In the genomic region with DNA sequence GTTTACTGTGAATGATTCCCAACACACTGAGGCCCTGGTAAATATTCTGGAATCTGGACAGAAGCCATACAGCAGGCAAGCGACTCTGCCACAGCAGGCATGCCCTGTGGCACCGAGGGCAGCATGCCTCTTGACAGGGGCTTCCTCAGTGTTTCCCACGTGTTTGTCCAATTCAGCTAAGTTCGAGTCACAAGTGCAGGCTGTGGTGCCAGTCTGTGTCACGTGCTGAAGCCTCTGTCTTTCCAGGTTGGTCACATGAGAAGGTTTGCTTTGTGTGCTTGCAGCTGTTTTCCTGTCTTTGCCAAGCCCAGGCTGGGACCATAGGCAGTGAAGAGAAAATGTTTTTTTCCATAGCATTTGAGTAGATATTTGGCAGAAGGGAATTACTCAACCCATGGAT, we compare ENCODE assay signal across 10 cellular contexts. TPM values are rescaled to one million over a fixed set of nuclear protein-coding genes. Genes with fewer than 3 reads are reported as not detected.
DNase-seq lines count a peak whose midpoint lies in the region; ATAC-seq, FAIRE-seq and TF ChIP-seq lines count a peak whose summit lies in the region.
"Had no signal": no experiment of that assay in that cellular context is flagged by ENCODE, and none has a peak within 500 bp of the region (broad histone marks: within the 10 kb centered on the region; RNA-seq: fewer than 3 reads in every experiment).

No MANE protein-coding gene starts in this region.

- H3K27me3 Mint-ChIP-seq in activated CD8-positive, alpha-beta T cell treated with anti-CD3 and anti-CD28 coated beads, Interleukin-2, amount 10 ng/mL, durations not matched to agents 7 days and 5 days (ENCODE audit: low read depth) = peaks cover 20% of the 10 kb centered on the region

- H3K36me3 Mint-ChIP-seq in activated CD8-positive, alpha-beta T cell treated with anti-CD3 and anti-CD28 coated beads, Interleukin-2, amount 10 ng/mL, durations not matched to agents 7 days and 5 days (ENCODE audit: low read depth) = no peaks in the 10 kb centered on the region

- no peak overlapping the region for H3K27ac Mint-ChIP-seq in activated CD8-positive, alpha-beta T cell treated with anti-CD3 and anti-CD28 coated beads, Interleukin-2, amount 10 ng/mL, durations not matched to agents 7 days and 5 days
- H3K27ac Mint-ChIP-seq: activated T-helper 1 cell treated with anti-CD3 and anti-CD28 coated beads, Interleukin-12 subunit alpha, Interleukin-12 subunit beta, Interleukin-2, Interleukin-4 antibody, amounts not matched to agents 30 ng/mL and 10 ng/mL and 1 ng/mL, durations not matched to agents 14 hours and 24 hours and 36 hours had no signal

- H2BK5ac ChIP-seq in mesendoderm (ENCODE audit: low read length) = no peak overlapping the region

- H3K36me3 ChIP-seq in bronchial epithelial cell (ENCODE audit: control insufficient read depth, insufficient read depth, low read length) = no peaks in the 10 kb centered on the region
- no peaks in the 10 kb centered on the region for H3K36me3 ChIP-seq in mesendoderm (ENCODE audit: control insufficient read depth, insufficient read depth, low read length)
- no peaks in the 10 kb centered on the region for H3K36me3 ChIP-seq in tibial artery

- H3K9ac ChIP-seq in mesendoderm (ENCODE audit: low read length) = no peak overlapping the region

- H3K79me1 ChIP-seq in mesendoderm (ENCODE audit: low read length) = no peaks in the 10 kb centered on the region

- DNase-seq in NCI-H1417 (lab: John Stamatoyannopoulos, UW) (peak in 2 of 3 experiments; percentile 2 to 42), NCI-H1417 treated with DMSO at 0.1 percent for 48 hours (lab: John Stamatoyannopoulos, UW) (no peak), bronchial epithelial cell (ENCODE audit: low read depth) (no peak), mesendoderm (no peak), tibial artery (peak; percentile 84 to 88), glomerular visceral epithelial cell (ENCODE audit: extremely low spot score) (no peak)
- DNase-seq in activated CD8-positive, alpha-beta T cell treated with anti-CD3 and anti-CD28 coated beads, Interleukin-2, amount 10 ng/mL, durations not matched to agents 7 days and 5 days = no peak

- no peak overlapping the region for H3K4ac ChIP-seq in mesendoderm (ENCODE audit: low read depth, low read length)

- H3K4me1 ChIP-seq in mesendoderm (ENCODE audit: control insufficient read depth, low read depth, low read length) (no peaks in the 10 kb centered on the region), tibial artery (peaks cover 0 to 27% (median 23%) of the 10 kb centered on the region in 4 donors)

- H3K4me2 ChIP-seq in mesendoderm (ENCODE audit: low read length) = no peak overlapping the region

- no peaks in the 10 kb centered on the region for H3K9me3 Mint-ChIP-seq in activated CD8-positive, alpha-beta T cell treated with anti-CD3 and anti-CD28 coated beads, Interleukin-2, amount 10 ng/mL, durations not matched to agents 7 days and 5 days (ENCODE audit: insufficient read depth)
- H3K9me3 Mint-ChIP-seq: activated T-helper 1 cell treated with anti-CD3 and anti-CD28 coated beads, Interleukin-12 subunit alpha, Interleukin-12 subunit beta, Interleukin-2, Interleukin-4 antibody, amounts not matched to agents 30 ng/mL and 10 ng/mL and 1 ng/mL, durations not matched to agents 14 hours and 24 hours and 36 hours had no signal

- H3K27ac ChIP-seq in mesendoderm (ENCODE audit: low read depth, low read length) = no peak overlapping the region
- peak overlapping the region; percentile 84 to 87 for H3K27ac ChIP-seq in tibial artery

- no peak overlapping the region for H2BK15ac ChIP-seq in mesendoderm (replicated peaks; ENCODE audit: low read depth)

- H3K4me1 Mint-ChIP-seq in activated CD8-positive, alpha-beta T cell treated with anti-CD3 and anti-CD28 coated beads, Interleukin-2, amount 10 ng/mL, durations not matched to agents 7 days and 5 days (ENCODE audit: low read depth) = peaks cover 40% of the 10 kb centered on the region

- no peak overlapping the region for H3K23ac ChIP-seq in mesendoderm (ENCODE audit: low read length)

- no peaks in the 10 kb centered on the region for H3K27me3 ChIP-seq in bronchial epithelial cell (ENCODE audit: control insufficient read depth, insufficient read depth, low read length)
- H3K27me3 ChIP-seq in mesendoderm (ENCODE audit: insufficient read depth, low read length, poor library complexity) = no peaks in the 10 kb centered on the region
- H3K27me3 ChIP-seq in tibial artery = no peaks in the 10 kb centered on the region

- no peak overlapping the region for H3K18ac ChIP-seq in mesendoderm (ENCODE audit: low read length)

- no peak overlapping the region for H3K4me3 Mint-ChIP-seq in activated CD8-positive, alpha-beta T cell treated with anti-CD3 and anti-CD28 coated beads, Interleukin-2, amount 10 ng/mL, durations not matched to agents 7 days and 5 days
- H3K4me3 Mint-ChIP-seq: activated T-helper 1 cell treated with anti-CD3 and anti-CD28 coated beads, Interleukin-12 subunit alpha, Interleukin-12 subunit beta, Interleukin-2, Interleukin-4 antibody, amounts not matched to agents 30 ng/mL and 10 ng/mL and 1 ng/mL, durations not matched to agents 14 hours and 24 hours and 36 hours had no signal

- H4K5ac ChIP-seq in mesendoderm (ENCODE audit: low read length) = no peak overlapping the region

- ATAC-seq in HG03039 (IDR thresholded peaks at IDR 0.05; ENCODE audit: unreplicated experiment) = no peak
- ATAC-seq in activated CD8-positive, alpha-beta T cell treated with anti-CD3 and anti-CD28 coated beads, Interleukin-2, amount 10 ng/mL, durations not matched to agents 7 days and 5 days = no peak

- peak; percentile 64 for FAIRE-seq in bronchial epithelial cell (lab: Jason Lieb, UNC)
- FAIRE-seq: A204.1 had no signal

- TF ChIP-seq CTCF in bronchial epithelial cell (IDR thresholded peaks at IDR 0.05; ENCODE audit: insufficient read depth, low read length, severe bottlenecking) (no peak), tibial artery (IDR thresholded peaks at IDR 0.05) (no peak)

- H3K56ac ChIP-seq in mesendoderm (ENCODE audit: low read length) = peak overlapping the region; percentile 22

- H2BK120ac ChIP-seq in mesendoderm (ENCODE audit: low read depth, low read length) = no peak overlapping the region

- H3K9me3 ChIP-seq in tibial artery = no peaks in the 10 kb centered on the region

- POLR2A ChIA-PET in activated CD8-positive, alpha-beta T cell treated with anti-CD3 and anti-CD28 coated beads, Interleukin-2, amount 10 ng/mL, durations not matched to agents 7 days and 5 days (lab: Charles Lee) = no interaction called here

- CTCF ChIA-PET in activated CD8-positive, alpha-beta T cell treated with anti-CD3 and anti-CD28 coated beads, Interleukin-2, amount 10 ng/mL, durations not matched to agents 7 days and 5 days (lab: Charles Lee) = interaction anchor here (0.6 to 3.1 kb wide), 9 partner anchors 10 to 413 kb away, joined by 3 to 27 read pairs (median 7); no protein-coding TSS in a partner anchor

- WGBS in mesendoderm (ENCODE audit: extremely low coverage, insufficient coverage, low lambda C conversion rate) = no CpG with 5 or more reads among the region's 5 CpGs

- no peak overlapping the region for H3K4me3 ChIP-seq in bronchial epithelial cell (ENCODE audit: low read depth, low read length)
- H3K4me3 ChIP-seq in mesendoderm (ENCODE audit: low read length) = no peak overlapping the region
- H3K4me3 ChIP-seq in tibial artery = no peak overlapping the region

- intact Hi-C loops in tibial artery (cut with DNase I; ENCODE audit: low total_unique reads) = loop anchor here (5.0 kb wide), 1 partner anchor 156 kb away; no protein-coding TSS in a partner anchor

- no peak overlapping the region for H2AK5ac ChIP-seq in mesendoderm (ENCODE audit: low read length)

- no peaks in the 10 kb centered on the region for H3K79me2 ChIP-seq in mesendoderm (ENCODE audit: control insufficient read depth, insufficient read depth, low read length)

- H4K8ac ChIP-seq in mesendoderm (ENCODE audit: low read depth, low read length) = no peak overlapping the region

RNA-seq across cellular contexts. Expression of a gene that starts 2.4 kb away (rescaled TPM):
- total RNA-seq in bronchial epithelial cell = 15.0 and 41.6 TPM in 2 replicates
- 5.2 TPM for polyA plus RNA-seq in mesendoderm (2013, experiment 1 of 2)
- polyA plus RNA-seq in mesendoderm (2013, experiment 2 of 2) = 5.5 TPM
- total RNA-seq in activated CD8-positive, alpha-beta T cell treated with anti-CD3 and anti-CD28 coated beads, Interleukin-2, amount 10 ng/mL, durations not matched to agents 7 days and 5 days = 10 to 100 TPM; 11.2 to 12.1 TPM

RNA-seq across cellular contexts. Expression of a gene that starts 26.1 kb away (rescaled TPM):
- not detected in 2 replicates for total RNA-seq in bronchial epithelial cell
- 1.3 TPM for polyA plus RNA-seq in mesendoderm (2013, experiment 1 of 2)
- polyA plus RNA-seq in mesendoderm (2013, experiment 2 of 2) = 1.2 TPM
- total RNA-seq in activated CD8-positive, alpha-beta T cell treated with anti-CD3 and anti-CD28 coated beads, Interleukin-2, amount 10 ng/mL, durations not matched to agents 7 days and 5 days = not detected
- total RNA-seq: activated T-helper 1 cell treated with anti-CD3 and anti-CD28 coated beads, Interleukin-12 subunit alpha, Interleukin-12 subunit beta, Interleukin-2, Interleukin-4 antibody, amounts not matched to agents 30 ng/mL and 10 ng/mL and 1 ng/mL, durations not matched to agents 14 hours and 24 hours and 36 hours had no signal

Comparison
In these comparisons a context has a peak if more than half of its experiments do, and no peak if none do; other contexts are left out.
1. DNase-seq: peak in NCI-H1417 (2 of 3) and tibial artery (2 of 2); none in NCI-H1417 treated with DMSO at 0.1 percent for 48 hours (single experiment), bronchial epithelial cell (single experiment), mesendoderm (single experiment), activated CD8-positive, alpha-beta T cell treated with anti-CD3 and anti-CD28 coated beads, Interleukin-2, amount 10 ng/mL, durations not matched to agents 7 days and 5 days (single experiment) and glomerular visceral epithelial cell (single experiment).